ENCODE assay signal across 1 cellular context in genomic region chr1:65180977-65181376, GRCh38.
TF ChIP-seq lines count a peak whose summit lies in the region.

No MANE protein-coding gene starts in this region.

TF ChIP-seq in WTC11, 78 proteins besides CTCF, POLR2A, EP300 and RAD21 (continued from another document):
- no peak for TF ChIP-seq ZNF219 (CRISPR knock-in tag; IDR thresholded peaks at IDR 0.05; ENCODE audit: borderline replicate concordance)
- no peak for TF ChIP-seq CREM (CRISPR knock-in tag; IDR thresholded peaks at IDR 0.05)
- TF ChIP-seq USF2 (CRISPR knock-in tag; IDR thresholded peaks at IDR 0.05), result no peak
- no peak for TF ChIP-seq ETV6 (CRISPR knock-in tag; IDR thresholded peaks at IDR 0.05)
- TF ChIP-seq IRF2 (CRISPR knock-in tag; IDR thresholded peaks at IDR 0.05; ENCODE audit: borderline replicate concordance, low read depth), result no peak
- TF ChIP-seq MLX (CRISPR knock-in tag; IDR thresholded peaks at IDR 0.05), result no peak
- TF ChIP-seq NFATC4 (CRISPR knock-in tag; IDR thresholded peaks at IDR 0.05), result no peak
- TF ChIP-seq RORB (CRISPR knock-in tag; IDR thresholded peaks at IDR 0.05), result no peak
- TF ChIP-seq NR2C2 (CRISPR knock-in tag; IDR thresholded peaks at IDR 0.05), result no peak
- TF ChIP-seq ESRRA (CRISPR knock-in tag; IDR thresholded peaks at IDR 0.05; ENCODE audit: borderline replicate concordance), result no peak
- no peak for TF ChIP-seq SOX15 (CRISPR knock-in tag; IDR thresholded peaks at IDR 0.05)
- TF ChIP-seq ZNF232 (CRISPR knock-in tag; IDR thresholded peaks at IDR 0.05), result no peak
